Comparison of ENCODE assay signal across 1 cellular context in the genomic region with DNA sequence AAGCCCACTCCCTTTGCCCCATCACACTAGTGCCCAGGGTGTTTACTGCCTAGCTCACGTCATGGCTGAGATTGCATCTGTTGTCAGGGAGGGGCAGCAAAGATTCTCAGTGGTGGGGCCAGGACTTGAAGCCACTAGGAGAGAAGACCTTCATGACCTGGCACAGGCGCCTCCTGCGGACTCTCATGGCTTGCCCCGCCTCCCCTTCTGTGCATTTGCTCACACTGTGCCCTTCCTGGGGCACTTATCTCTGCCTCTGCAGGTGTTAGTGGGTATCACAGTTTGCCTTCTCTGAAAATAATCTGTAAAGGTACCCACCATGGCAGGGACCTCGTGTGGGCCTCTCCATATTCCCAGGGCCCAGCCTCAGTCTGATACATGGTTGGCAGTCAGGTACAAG.
TF ChIP-seq lines count a peak whose summit lies in the region.

No MANE protein-coding gene starts in this region.

TF ChIP-seq in HEK293, 187 proteins besides CTCF, POLR2A, EP300 and RAD21 (continued from another document):
- TF ChIP-seq, protein P1, sequence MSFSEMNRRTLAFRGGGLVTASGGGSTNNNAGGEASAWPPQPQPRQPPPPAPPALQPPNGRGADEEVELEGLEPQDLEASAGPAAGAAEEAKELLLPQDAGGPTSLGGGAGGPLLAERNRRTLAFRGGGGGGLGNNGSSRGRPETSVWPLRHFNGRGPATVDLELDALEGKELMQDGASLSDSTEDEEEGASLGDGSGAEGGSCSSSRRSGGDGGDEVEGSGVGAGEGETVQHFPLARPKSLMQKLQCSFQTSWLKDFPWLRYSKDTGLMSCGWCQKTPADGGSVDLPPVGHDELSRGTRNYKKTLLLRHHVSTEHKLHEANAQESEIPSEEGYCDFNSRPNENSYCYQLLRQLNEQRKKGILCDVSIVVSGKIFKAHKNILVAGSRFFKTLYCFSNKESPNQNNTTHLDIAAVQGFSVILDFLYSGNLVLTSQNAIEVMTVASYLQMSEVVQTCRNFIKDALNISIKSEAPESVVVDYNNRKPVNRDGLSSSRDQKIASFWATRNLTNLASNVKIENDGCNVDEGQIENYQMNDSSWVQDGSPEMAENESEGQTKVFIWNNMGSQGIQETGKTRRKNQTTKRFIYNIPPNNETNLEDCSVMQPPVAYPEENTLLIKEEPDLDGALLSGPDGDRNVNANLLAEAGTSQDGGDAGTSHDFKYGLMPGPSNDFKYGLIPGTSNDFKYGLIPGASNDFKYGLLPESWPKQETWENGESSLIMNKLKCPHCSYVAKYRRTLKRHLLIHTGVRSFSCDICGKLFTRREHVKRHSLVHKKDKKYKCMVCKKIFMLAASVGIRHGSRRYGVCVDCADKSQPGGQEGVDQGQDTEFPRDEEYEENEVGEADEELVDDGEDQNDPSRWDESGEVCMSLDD (tag by site-specific recombination; IDR thresholded peaks at IDR 0.05) = no peak
- TF ChIP-seq KLF16 (tag by site-specific recombination; IDR thresholded peaks at IDR 0.05) (no peak), ZIC2 (tag by site-specific recombination; IDR thresholded peaks at IDR 0.05) (peak; percentile 96), EGR2 (tag by site-specific recombination; IDR thresholded peaks at IDR 0.05; ENCODE audit: low read depth) (no peak), RBAK (tag by site-specific recombination; IDR thresholded peaks at IDR 0.05) (no peak), ZNF514 (tag by site-specific recombination; IDR thresholded peaks at IDR 0.05) (no peak), ZNF324 (tag by site-specific recombination; IDR thresholded peaks at IDR 0.05) (no peak), ZNF221 (tag by site-specific recombination; IDR thresholded peaks at IDR 0.05; ENCODE audit: borderline replicate concordance) (no peak), ZNF341 (tag by site-specific recombination; IDR thresholded peaks at IDR 0.05; ENCODE audit: low read depth) (0 out of 2 replicates have a peak, but pooled peaks have one; percentile 9)
- TF ChIP-seq, protein P2, sequence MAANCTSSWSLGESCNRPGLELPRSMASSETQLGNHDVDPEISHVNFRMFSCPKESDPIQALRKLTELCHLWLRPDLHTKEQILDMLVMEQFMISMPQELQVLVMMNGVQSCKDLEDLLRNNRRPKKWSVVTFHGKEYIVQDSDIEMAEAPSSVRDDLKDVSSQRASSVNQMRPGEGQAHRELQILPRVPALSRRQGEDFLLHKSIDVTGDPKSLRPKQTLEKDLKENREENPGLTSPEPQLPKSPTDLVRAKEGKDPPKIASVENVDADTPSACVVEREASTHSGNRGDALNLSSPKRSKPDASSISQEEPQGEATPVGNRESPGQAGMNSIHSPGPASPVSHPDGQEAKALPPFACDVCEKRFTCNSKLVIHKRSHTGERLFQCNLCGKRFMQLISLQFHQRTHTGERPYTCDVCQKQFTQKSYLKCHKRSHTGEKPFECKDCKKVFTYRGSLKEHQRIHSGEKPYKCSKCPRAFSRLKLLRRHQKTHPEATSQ (tag by site-specific recombination; IDR thresholded peaks at IDR 0.05) = no peak
- TF ChIP-seq, protein P3, sequence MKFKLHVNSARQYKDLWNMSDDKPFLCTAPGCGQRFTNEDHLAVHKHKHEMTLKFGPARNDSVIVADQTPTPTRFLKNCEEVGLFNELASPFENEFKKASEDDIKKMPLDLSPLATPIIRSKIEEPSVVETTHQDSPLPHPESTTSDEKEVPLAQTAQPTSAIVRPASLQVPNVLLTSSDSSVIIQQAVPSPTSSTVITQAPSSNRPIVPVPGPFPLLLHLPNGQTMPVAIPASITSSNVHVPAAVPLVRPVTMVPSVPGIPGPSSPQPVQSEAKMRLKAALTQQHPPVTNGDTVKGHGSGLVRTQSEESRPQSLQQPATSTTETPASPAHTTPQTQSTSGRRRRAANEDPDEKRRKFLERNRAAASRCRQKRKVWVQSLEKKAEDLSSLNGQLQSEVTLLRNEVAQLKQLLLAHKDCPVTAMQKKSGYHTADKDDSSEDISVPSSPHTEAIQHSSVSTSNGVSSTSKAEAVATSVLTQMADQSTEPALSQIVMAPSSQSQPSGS (tag by site-specific recombination; IDR thresholded peaks at IDR 0.05; ENCODE audit: low read depth) = no peak
